Comparison of ENCODE assay signal across 2 cellular contexts in the genomic region with DNA sequence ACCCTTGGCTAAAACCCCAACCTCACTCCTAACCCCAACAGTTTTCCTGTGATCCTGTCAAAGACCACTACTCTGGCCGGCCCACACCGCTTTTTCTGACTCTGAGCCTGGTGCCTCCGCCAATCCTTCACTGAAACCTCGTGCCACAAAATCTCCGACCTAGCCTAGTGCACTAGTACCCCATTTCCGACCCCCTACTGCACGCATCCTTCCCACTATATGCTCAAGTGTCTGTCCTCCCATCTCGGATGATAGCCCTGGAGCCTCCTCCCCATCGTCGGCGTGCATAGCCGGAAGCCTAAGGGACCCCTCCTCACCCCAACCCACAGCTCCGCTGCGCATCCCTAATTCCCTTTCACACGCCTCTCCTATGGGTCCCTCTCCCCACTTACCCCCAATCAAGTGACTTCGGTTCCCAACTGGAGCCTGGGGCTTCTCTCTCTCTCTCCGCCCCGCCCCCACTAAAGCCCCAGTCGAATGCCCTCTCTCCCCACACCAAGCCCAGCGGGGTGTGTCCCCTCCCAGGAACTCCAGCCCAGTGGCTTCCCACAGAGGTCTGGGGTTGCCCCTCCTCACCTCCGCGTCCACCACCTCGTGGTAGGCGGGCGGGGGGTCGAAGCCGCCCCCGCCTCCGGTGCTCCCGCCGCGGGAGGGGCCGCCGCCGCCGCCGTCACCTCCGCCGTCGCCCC.
TF ChIP-seq lines count a peak whose summit lies in the region.

No MANE protein-coding gene starts in this region.

TF ChIP-seq in IMR-90, 13 proteins besides CTCF, POLR2A, EP300 and RAD21 (continued from another document):
- no peak for TF ChIP-seq SMC3 (IDR thresholded peaks at IDR 0.05; ENCODE audit: low read depth, low read length)
- TF ChIP-seq RCOR1 (IDR thresholded peaks at IDR 0.05; ENCODE audit: insufficient replicate concordance, low read length), result no peak
- no peak for TF ChIP-seq MXI1 (IDR thresholded peaks at IDR 0.05; ENCODE audit: borderline replicate concordance, low read depth, low read length)
- TF ChIP-seq, protein P1, sequence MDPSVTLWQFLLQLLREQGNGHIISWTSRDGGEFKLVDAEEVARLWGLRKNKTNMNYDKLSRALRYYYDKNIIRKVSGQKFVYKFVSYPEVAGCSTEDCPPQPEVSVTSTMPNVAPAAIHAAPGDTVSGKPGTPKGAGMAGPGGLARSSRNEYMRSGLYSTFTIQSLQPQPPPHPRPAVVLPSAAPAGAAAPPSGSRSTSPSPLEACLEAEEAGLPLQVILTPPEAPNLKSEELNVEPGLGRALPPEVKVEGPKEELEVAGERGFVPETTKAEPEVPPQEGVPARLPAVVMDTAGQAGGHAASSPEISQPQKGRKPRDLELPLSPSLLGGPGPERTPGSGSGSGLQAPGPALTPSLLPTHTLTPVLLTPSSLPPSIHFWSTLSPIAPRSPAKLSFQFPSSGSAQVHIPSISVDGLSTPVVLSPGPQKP (IDR thresholded peaks at IDR 0.05; ENCODE audit: borderline replicate concordance, low read depth, low read length), result no peak

TF ChIP-seq in liver, 16 proteins besides CTCF, POLR2A, EP300 and RAD21 (continued from another document):
- TF ChIP-seq, protein P2, sequence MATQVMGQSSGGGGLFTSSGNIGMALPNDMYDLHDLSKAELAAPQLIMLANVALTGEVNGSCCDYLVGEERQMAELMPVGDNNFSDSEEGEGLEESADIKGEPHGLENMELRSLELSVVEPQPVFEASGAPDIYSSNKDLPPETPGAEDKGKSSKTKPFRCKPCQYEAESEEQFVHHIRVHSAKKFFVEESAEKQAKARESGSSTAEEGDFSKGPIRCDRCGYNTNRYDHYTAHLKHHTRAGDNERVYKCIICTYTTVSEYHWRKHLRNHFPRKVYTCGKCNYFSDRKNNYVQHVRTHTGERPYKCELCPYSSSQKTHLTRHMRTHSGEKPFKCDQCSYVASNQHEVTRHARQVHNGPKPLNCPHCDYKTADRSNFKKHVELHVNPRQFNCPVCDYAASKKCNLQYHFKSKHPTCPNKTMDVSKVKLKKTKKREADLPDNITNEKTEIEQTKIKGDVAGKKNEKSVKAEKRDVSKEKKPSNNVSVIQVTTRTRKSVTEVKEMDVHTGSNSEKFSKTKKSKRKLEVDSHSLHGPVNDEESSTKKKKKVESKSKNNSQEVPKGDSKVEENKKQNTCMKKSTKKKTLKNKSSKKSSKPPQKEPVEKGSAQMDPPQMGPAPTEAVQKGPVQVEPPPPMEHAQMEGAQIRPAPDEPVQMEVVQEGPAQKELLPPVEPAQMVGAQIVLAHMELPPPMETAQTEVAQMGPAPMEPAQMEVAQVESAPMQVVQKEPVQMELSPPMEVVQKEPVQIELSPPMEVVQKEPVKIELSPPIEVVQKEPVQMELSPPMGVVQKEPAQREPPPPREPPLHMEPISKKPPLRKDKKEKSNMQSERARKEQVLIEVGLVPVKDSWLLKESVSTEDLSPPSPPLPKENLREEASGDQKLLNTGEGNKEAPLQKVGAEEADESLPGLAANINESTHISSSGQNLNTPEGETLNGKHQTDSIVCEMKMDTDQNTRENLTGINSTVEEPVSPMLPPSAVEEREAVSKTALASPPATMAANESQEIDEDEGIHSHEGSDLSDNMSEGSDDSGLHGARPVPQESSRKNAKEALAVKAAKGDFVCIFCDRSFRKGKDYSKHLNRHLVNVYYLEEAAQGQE (IDR thresholded peaks at IDR 0.05), result no peak
- TF ChIP-seq, protein P3, sequence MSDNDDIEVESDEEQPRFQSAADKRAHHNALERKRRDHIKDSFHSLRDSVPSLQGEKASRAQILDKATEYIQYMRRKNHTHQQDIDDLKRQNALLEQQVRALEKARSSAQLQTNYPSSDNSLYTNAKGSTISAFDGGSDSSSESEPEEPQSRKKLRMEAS (IDR thresholded peaks at IDR 0.05), result no peak
- TF ChIP-seq JUND (IDR thresholded peaks at IDR 0.05), result no peak
- TF ChIP-seq, protein P4, sequence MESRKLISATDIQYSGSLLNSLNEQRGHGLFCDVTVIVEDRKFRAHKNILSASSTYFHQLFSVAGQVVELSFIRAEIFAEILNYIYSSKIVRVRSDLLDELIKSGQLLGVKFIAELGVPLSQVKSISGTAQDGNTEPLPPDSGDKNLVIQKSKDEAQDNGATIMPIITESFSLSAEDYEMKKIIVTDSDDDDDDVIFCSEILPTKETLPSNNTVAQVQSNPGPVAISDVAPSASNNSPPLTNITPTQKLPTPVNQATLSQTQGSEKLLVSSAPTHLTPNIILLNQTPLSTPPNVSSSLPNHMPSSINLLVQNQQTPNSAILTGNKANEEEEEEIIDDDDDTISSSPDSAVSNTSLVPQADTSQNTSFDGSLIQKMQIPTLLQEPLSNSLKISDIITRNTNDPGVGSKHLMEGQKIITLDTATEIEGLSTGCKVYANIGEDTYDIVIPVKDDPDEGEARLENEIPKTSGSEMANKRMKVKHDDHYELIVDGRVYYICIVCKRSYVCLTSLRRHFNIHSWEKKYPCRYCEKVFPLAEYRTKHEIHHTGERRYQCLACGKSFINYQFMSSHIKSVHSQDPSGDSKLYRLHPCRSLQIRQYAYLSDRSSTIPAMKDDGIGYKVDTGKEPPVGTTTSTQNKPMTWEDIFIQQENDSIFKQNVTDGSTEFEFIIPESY (IDR thresholded peaks at IDR 0.05), result no peak
- no peak for TF ChIP-seq RXRA (IDR thresholded peaks at IDR 0.05)
